In genomic region chr11:34356918-34357645, GRCh38 we compare ENCODE assay signal across 8 cellular contexts. TPM values are rescaled to one million over a fixed set of nuclear protein-coding genes. Genes with fewer than 3 reads are reported as not detected.
DNase-seq lines count a peak whose midpoint lies in the region; ATAC-seq and TF ChIP-seq lines count a peak whose summit lies in the region.

No MANE protein-coding gene starts in this region.

- peaks cover 0 to 4% of the 10 kb centered on the region in 2 donors for H3K36me3 Mint-ChIP-seq in CD4-positive, alpha-beta memory T cell
- H3K36me3 Mint-ChIP-seq in activated CD8-positive, alpha-beta T cell treated with anti-CD3 and anti-CD28 coated beads for 36 hours (ENCODE audit: low read depth), result peaks cover 5% of the 10 kb centered on the region
- no peaks in the 10 kb centered on the region for H3K36me3 Mint-ChIP-seq in memory B cell

- CTCF ChIA-PET in CD4-positive, alpha-beta memory T cell (lab: Charles Lee; ENCODE audit: partially characterized antibody), result interaction anchor here (0.9 to 6.9 kb wide), 18 partner anchors 9 to 585 kb away, joined by 3 to 123 read pairs (median 6); no protein-coding TSS in a partner anchor
- CTCF ChIA-PET in activated CD8-positive, alpha-beta T cell treated with anti-CD3 and anti-CD28 coated beads for 36 hours (lab: Charles Lee), result interaction anchor here (0.7 to 3.8 kb wide), 23 partner anchors 10 to 582 kb away, joined by 3 to 85 read pairs (median 4); no protein-coding TSS in a partner anchor

- H3K4me3 Mint-ChIP-seq in CD4-positive, alpha-beta memory T cell, result peak overlapping the region; percentile 80 to 96 (median 88)
- H3K4me3 Mint-ChIP-seq in activated CD8-positive, alpha-beta T cell treated with anti-CD3 and anti-CD28 coated beads for 36 hours, result peak overlapping the region; percentile 76
- peak overlapping the region; percentile 88 for H3K4me3 Mint-ChIP-seq in memory B cell

- peaks cover 35 to 38% of the 10 kb centered on the region in 2 donors for H3K27me3 Mint-ChIP-seq in CD4-positive, alpha-beta memory T cell
- H3K27me3 Mint-ChIP-seq in activated CD8-positive, alpha-beta T cell treated with anti-CD3 and anti-CD28 coated beads for 36 hours, result peaks cover 31% of the 10 kb centered on the region
- peaks cover 19% of the 10 kb centered on the region for H3K27me3 Mint-ChIP-seq in memory B cell

- POLR2A ChIA-PET in CD4-positive, alpha-beta memory T cell (lab: Charles Lee; ENCODE audit: partially characterized antibody), result interaction anchor here (0.7 to 2.9 kb wide), 13 partner anchors 82 to 972 kb away, joined by 3 to 25 read pairs (median 6); partner anchors contain the start of genes CAPRIN1, CAT and NAT10
- POLR2A ChIA-PET in activated CD8-positive, alpha-beta T cell treated with anti-CD3 and anti-CD28 coated beads for 36 hours (lab: Charles Lee), result interaction anchor here (0.5 to 2.4 kb wide), 10 partner anchors 10 to 251 kb away, joined by 3 to 11 read pairs (median 4); no protein-coding TSS in a partner anchor

- H3K4me3 ChIP-seq in CD4-positive, alpha-beta memory T cell (ENCODE audit: low read length in 2 of 2), result peak overlapping the region; percentile 4 to 64
- H3K4me3 ChIP-seq in effector memory CD4-positive, alpha-beta T cell (ENCODE audit: insufficient read depth, low read depth, low read length, poor library complexity, severe bottlenecking), result peak overlapping the region; percentile 65

- no peaks in the 10 kb centered on the region for H3K9me3 ChIP-seq in CD4-positive, alpha-beta memory T cell (ENCODE audit: control insufficient read depth in 1 of 2, low read length in 2 of 2)
- no peaks in the 10 kb centered on the region for H3K9me3 ChIP-seq in effector memory CD4-positive, alpha-beta T cell (ENCODE audit: control insufficient read depth, low read length)

- peak; percentile 10 for ATAC-seq in GM21515 (IDR thresholded peaks at IDR 0.05; ENCODE audit: unreplicated experiment)
- ATAC-seq in activated CD8-positive, alpha-beta T cell treated with anti-CD3 and anti-CD28 coated beads for 36 hours, result peak; percentile 9
- peak; percentile 26 for ATAC-seq in memory B cell (ENCODE audit: low read depth)

- TF ChIP-seq CTCF in activated CD8-positive, alpha-beta T cell treated with anti-CD3 and anti-CD28 coated beads for 36 hours (IDR thresholded peaks at IDR 0.05), result no peak

- intact Hi-C loops in CD4-positive, alpha-beta memory T cell (cut with micrococcal nuclease), result loop anchor here (2.0 to 5.0 kb wide), 2 partner anchors 122 to 1775 kb away; partner anchors contain the start of gene EIF3M
- intact Hi-C loops in activated CD8-positive, alpha-beta T cell treated with anti-CD3 and anti-CD28 coated beads for 36 hours (cut with micrococcal nuclease), result loop anchor here (5.0 kb wide), 1 partner anchor 110 kb away; no protein-coding TSS in a partner anchor

- no peaks in the 10 kb centered on the region for H3K36me3 ChIP-seq in CD4-positive, alpha-beta memory T cell (ENCODE audit: insufficient read depth, low read length)
- no peaks in the 10 kb centered on the region for H3K36me3 ChIP-seq in effector memory CD4-positive, alpha-beta T cell (ENCODE audit: control insufficient read depth, insufficient read depth, low read length)

- H3K4me1 Mint-ChIP-seq in CD4-positive, alpha-beta memory T cell, result peaks cover 10 to 23% (median 19%) of the 10 kb centered on the region in 4 donors
- H3K4me1 Mint-ChIP-seq in activated CD8-positive, alpha-beta T cell treated with anti-CD3 and anti-CD28 coated beads for 36 hours (ENCODE audit: low read depth), result peaks cover 28% of the 10 kb centered on the region
- peaks cover 17% of the 10 kb centered on the region for H3K4me1 Mint-ChIP-seq in memory B cell

- no peak overlapping the region for H3K27ac ChIP-seq in CD4-positive, alpha-beta memory T cell (ENCODE audit: low read depth, low read length)
- H3K27ac ChIP-seq in effector memory CD4-positive, alpha-beta T cell (ENCODE audit: insufficient read depth, low read length, poor library complexity, severe bottlenecking), result no peak overlapping the region

- peaks cover 0 to 3% (median 0%) of the 10 kb centered on the region in 8 donors for H3K9me3 Mint-ChIP-seq in CD4-positive, alpha-beta memory T cell
- H3K9me3 Mint-ChIP-seq in activated CD8-positive, alpha-beta T cell treated with anti-CD3 and anti-CD28 coated beads for 36 hours, result no peaks in the 10 kb centered on the region
- no peaks in the 10 kb centered on the region for H3K9me3 Mint-ChIP-seq in memory B cell

- peaks cover 28% of the 10 kb centered on the region for H3K27me3 ChIP-seq in CD4-positive, alpha-beta memory T cell (ENCODE audit: insufficient read depth, low read length)
- peaks cover 23% of the 10 kb centered on the region for H3K27me3 ChIP-seq in effector memory CD4-positive, alpha-beta T cell (replicated peaks; ENCODE audit: control insufficient read depth, insufficient read depth, low read length, poor library complexity, severe bottlenecking)

- H3K27ac Mint-ChIP-seq in CD4-positive, alpha-beta memory T cell, result peak overlapping the region in 2 of 7 donors; percentile 61 to 69
- H3K27ac Mint-ChIP-seq in activated CD8-positive, alpha-beta T cell treated with anti-CD3 and anti-CD28 coated beads for 36 hours, result no peak overlapping the region
- H3K27ac Mint-ChIP-seq in memory B cell, result no peak overlapping the region

- DNase-seq in CD4-positive, alpha-beta memory T cell, result peak; percentile 44 to 61 (median 53)
- DNase-seq in NCI-H1105 (lab: John Stamatoyannopoulos, UW) (peak; percentile 52), memory B cell (ENCODE audit: low spot score in 2 of 2) (peak; percentile 48 to 67), NCI-H1694 treated with DMSO at 0.1 percent for 48 hours (lab: John Stamatoyannopoulos, UW) (no peak)
- peak; percentile 59 for DNase-seq in activated CD8-positive, alpha-beta T cell treated with anti-CD3 and anti-CD28 coated beads for 36 hours
- peak; percentile 9 to 31 (median 19) for DNase-seq in effector memory CD4-positive, alpha-beta T cell
- DNase-seq in stimulated activated CD8-positive, alpha-beta memory T cell treated with anti-CD3 and anti-CD28 coated beads, Interleukin-12 subunit alpha, Interleukin-12 subunit beta, amount 100 ng/mL, for 1 hour (ENCODE audit: low read depth), result peak; percentile 19

- peaks cover 26% of the 10 kb centered on the region for H3K4me1 ChIP-seq in CD4-positive, alpha-beta memory T cell (ENCODE audit: insufficient read depth, low read length)
- H3K4me1 ChIP-seq in effector memory CD4-positive, alpha-beta T cell (ENCODE audit: control insufficient read depth, insufficient read depth, low read length, poor library complexity, severe bottlenecking), result peaks cover 20% of the 10 kb centered on the region

RNA-seq across cellular contexts. Expression of gene ABTB2, which starts 0.7 kb away (rescaled TPM):
- under 1 TPM; 0.35 to 0.39 TPM for total RNA-seq in CD4-positive, alpha-beta memory T cell
- not detected for polyA plus RNA-seq in CD4-positive, alpha-beta memory T cell
- total RNA-seq in activated CD8-positive, alpha-beta T cell treated with anti-CD3 and anti-CD28 coated beads for 36 hours, result 1 to 10 TPM; 2.4 to 2.5 TPM
